Comparison of ENCODE assay signal across 8 cellular contexts in the genomic region with DNA sequence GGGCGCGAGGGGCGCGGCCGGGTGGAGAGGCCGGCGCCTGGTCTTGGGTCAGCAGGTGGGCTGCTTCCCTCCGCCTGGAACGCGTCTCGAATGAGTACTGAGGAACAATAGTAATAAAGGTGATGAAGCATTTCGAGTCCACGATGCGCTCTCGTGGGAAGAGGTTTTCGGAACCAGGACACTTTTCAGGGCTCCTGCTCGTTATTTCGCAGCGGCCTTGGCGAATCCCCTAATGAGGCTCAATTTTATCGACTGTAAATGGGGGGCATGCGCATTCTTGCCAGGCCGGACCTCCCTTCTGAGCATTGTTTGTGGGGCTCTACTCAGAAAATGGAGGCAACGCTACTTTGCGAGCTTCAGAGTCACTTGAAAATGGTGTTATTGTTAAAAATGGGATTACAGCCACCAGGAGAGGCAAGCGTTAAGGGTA. TPM values are rescaled to one million over a fixed set of nuclear protein-coding genes. Genes with fewer than 3 reads are reported as not detected.
DNase-seq lines count a peak whose midpoint lies in the region; ATAC-seq, FAIRE-seq and TF ChIP-seq lines count a peak whose summit lies in the region.

No MANE protein-coding gene starts in this region.

- no peak for TF ChIP-seq POLR2A in breast epithelium (IDR thresholded peaks at IDR 0.05)

- CTCF ChIA-PET in AG04450 (lab: Charles Lee) = no interaction called here

- H3K9me3 ChIP-seq in AG04450 (ENCODE audit: control insufficient read depth, insufficient read depth, low read length) (peaks cover 2% of the 10 kb centered on the region; the same call in 1 of the 2 replicates), breast epithelium (no peaks in the 10 kb centered on the region), muscle layer of colon (ENCODE audit: low read length) (no peaks in the 10 kb centered on the region)

- no peak for FAIRE-seq in urothelium cell line (lab: Jason Lieb, UNC)

- no peak for DNase-seq in AG04450 (ENCODE audit: low read depth, low spot score)
- DNase-seq in HFF-Myc (ENCODE audit: extremely low read depth, low read depth) = no peak
- no peak for DNase-seq in breast epithelium (ENCODE audit: low spot score in 2 of 2)
- DNase-seq in urothelium cell line (ENCODE audit: low spot score) = no peak
- DNase-seq in left lobe of liver (ENCODE audit: low spot score) = no peak
- DNase-seq in NCI-H82 treated with DMSO at 0.1 percent for 48 hours (lab: John Stamatoyannopoulos, UW; ENCODE audit: unreplicated experiment) = no peak

- H3K27me3 ChIP-seq in AG04450 (ENCODE audit: control insufficient read depth, insufficient read depth, low read length) = no peaks in the 10 kb centered on the region
- H3K27me3 ChIP-seq in breast epithelium = no peaks in the 10 kb centered on the region
- no peaks in the 10 kb centered on the region for H3K27me3 ChIP-seq in muscle layer of colon (ENCODE audit: control insufficient read depth in 1 of 2, insufficient read depth in 2 of 2, low read length in 2 of 2)

- H3K27ac ChIP-seq in AG04450 (ENCODE audit: low read depth, low read length) = peak overlapping the region; percentile 61
- H3K27ac ChIP-seq in breast epithelium = peak overlapping the region; percentile 97 to 99
- H3K27ac ChIP-seq in muscle layer of colon (ENCODE audit: low read depth, low read length) = peak overlapping the region; percentile 84

- intact Hi-C loops in breast epithelium (cut with DNase I; ENCODE audit: low total_unique reads) = loop anchor here (10.0 kb wide), 1 partner anchor 256 kb away; a partner anchor contains a TSS

- TF ChIP-seq CTCF in AG04450 (IDR thresholded peaks at IDR 0.05; ENCODE audit: low read depth, low read length) (no peak), HFF-Myc (IDR thresholded peaks at IDR 0.05; ENCODE audit: low read depth, low read length, missing control alignments) (no peak), breast epithelium (IDR thresholded peaks at IDR 0.05) (no peak)

- no peak for ATAC-seq in left lobe of liver
- ATAC-seq in HG02884 (IDR thresholded peaks at IDR 0.05; ENCODE audit: unreplicated experiment) = no peak

- H3K4me3 ChIP-seq in AG04450 (ENCODE audit: low read depth, low read length) (peak overlapping the region; percentile 76), HFF-Myc (replicated peaks; ENCODE audit: low read depth, low read length) (peak overlapping the region; percentile 82), breast epithelium (peak overlapping the region; percentile 79 to 95 (median 79)), muscle layer of colon (ENCODE audit: low read depth in 1 of 2, low read length in 2 of 2) (peak overlapping the region; percentile 45 to 92)

- H3K9ac ChIP-seq in muscle layer of colon (ENCODE audit: low read length) = peak overlapping the region; percentile 89

- POLR2A ChIA-PET in AG04450 (lab: Yijun Ruan, JAX) = interaction anchor here (0.6 to 1.0 kb wide), 6 partner anchors 42 to 510 kb away, joined by 3 to 5 read pairs (median 3); a partner anchor contains a TSS

- no peaks in the 10 kb centered on the region for H3K36me3 ChIP-seq in breast epithelium
- peaks cover 7% of the 10 kb centered on the region for H3K36me3 ChIP-seq in muscle layer of colon (ENCODE audit: insufficient read depth, low read length)

- peaks cover 0 to 9% of the 10 kb centered on the region in 2 donors for H3K4me1 ChIP-seq in breast epithelium
- peaks cover 33% of the 10 kb centered on the region for H3K4me1 ChIP-seq in muscle layer of colon (ENCODE audit: insufficient read depth, low read length)

RNA-seq across cellular contexts. Expression of a gene that starts 1.2 kb away (rescaled TPM):
- polyA plus RNA-seq in AG04450 (2011; rRNA removed) = 16.1 and 17.0 TPM in 2 replicates
- 33.3 and 42.5 TPM in 2 replicates for polyA minus RNA-seq in AG04450 (2011; rRNA and poly(A)+ RNA removed)
- 10 to 100 TPM; 41.9 to 71.0 (median 52.8) TPM for total RNA-seq in breast epithelium
- total RNA-seq in left lobe of liver = 14.2 TPM
